1 cellular context compared by ENCODE assay signal in genomic region chr9:91405343-91406077, GRCh38.
A peak's percentile ranks its signal among the peaks of the same experiment; 100 is the strongest.
TF ChIP-seq lines count a peak whose summit lies in the region.

No MANE protein-coding gene starts in this region.

TF ChIP-seq in HCT116, 20 proteins besides CTCF, POLR2A, EP300 and RAD21 (continued from another document):
- TF ChIP-seq ZBTB33 (IDR thresholded peaks at IDR 0.05; ENCODE audit: extremely low read depth, insufficient replicate concordance, low read length) (no peak), SP1 (IDR thresholded peaks at IDR 0.05; ENCODE audit: low read depth) (no peak), CEBPB (IDR thresholded peaks at IDR 0.05; ENCODE audit: low read depth) (no peak), EGR1 (IDR thresholded peaks at IDR 0.05; ENCODE audit: low read depth) (no peak), POLR2AphosphoS5 (IDR thresholded peaks at IDR 0.05; ENCODE audit: low read depth, low read length) (0 out of 2 replicates have a peak, but pooled peaks have one; percentile 38)
